In the genomic region with DNA sequence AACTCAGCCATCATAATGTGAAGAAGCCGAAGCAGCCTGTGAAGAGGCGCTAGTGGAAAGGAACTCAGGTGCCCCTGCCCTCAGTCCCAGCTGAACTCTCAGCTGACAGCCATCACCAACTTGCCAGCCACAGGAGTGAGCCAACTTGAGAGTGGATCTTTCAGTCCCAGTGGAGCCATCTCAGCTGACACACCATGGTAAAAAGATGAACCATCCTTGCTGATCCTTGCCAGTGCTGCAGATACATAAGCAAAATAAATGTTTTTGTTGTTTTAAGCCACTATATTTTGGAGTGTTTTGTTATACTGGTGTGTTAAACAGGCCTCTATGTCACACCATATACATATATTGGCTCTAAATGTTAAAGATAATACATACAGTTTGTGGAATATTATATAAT, we compare ENCODE assay signal across 29 cellular contexts.
"Had no signal": no experiment of that assay in that cellular context is flagged by ENCODE, and none has a peak within 500 bp of the region (broad histone marks: within the 10 kb centered on the region; RNA-seq: fewer than 3 reads in every experiment).

No MANE protein-coding gene starts in this region.

- DNase-seq: colonic mucosa; cortex of kidney; dermis blood vessel endothelial cell; dorsolateral prefrontal cortex; effector CD4-positive, alpha-beta T cell; effector CD8-positive, alpha-beta T cell; effector memory CD4-positive, alpha-beta T cell; effector memory CD8-positive, alpha-beta T cell; endodermal cell; erythroblast; esophagus squamous epithelium; foreskin fibroblast; foreskin keratinocyte; foreskin melanocyte; gastrocnemius medialis; glutamatergic neuron; head of caudate nucleus; heart left ventricle; heart right ventricle had no signal

- H3K27ac ChIP-seq: colonic mucosa, coronary artery, dorsolateral prefrontal cortex, epithelial cell of prostate, esophagus muscularis mucosa, esophagus squamous epithelium, foreskin keratinocyte, gastrocnemius medialis, gastroesophageal sphincter, heart left ventricle, heart right ventricle had no signal

- H3K4me1 ChIP-seq: colonic mucosa, esophagus muscularis mucosa, esophagus squamous epithelium, foreskin keratinocyte, gastrocnemius medialis, gastroesophageal sphincter, heart left ventricle, heart right ventricle had no signal

- H3K4me3 ChIP-seq: colonic mucosa, coronary artery, dorsolateral prefrontal cortex, esophagus muscularis mucosa, esophagus squamous epithelium, gastrocnemius medialis, gastroesophageal sphincter, heart left ventricle, heart right ventricle had no signal

- H3K27me3 ChIP-seq: colonic mucosa, dorsolateral prefrontal cortex, esophagus muscularis mucosa, foreskin keratinocyte, gastrocnemius medialis, gastroesophageal sphincter, heart left ventricle had no signal

- H3K27ac Mint-ChIP-seq: dendritic cell treated with granulocyte-macrophage colony-stimulating factor and Interleukin-4, amounts not matched to agents 40 ng/mL and 50 ng/mL, for 4 days; effector memory CD8-positive, alpha-beta T cell; endodermal cell had no signal

- H3K9me3 ChIP-seq: colonic mucosa, esophagus squamous epithelium, gastrocnemius medialis had no signal

- H3K4me3 Mint-ChIP-seq: dendritic cell treated with granulocyte-macrophage colony-stimulating factor and Interleukin-4, amounts not matched to agents 40 ng/mL and 50 ng/mL, for 4 days; effector memory CD8-positive, alpha-beta T cell; endodermal cell had no signal

- H3K9me3 Mint-ChIP-seq: dendritic cell treated with granulocyte-macrophage colony-stimulating factor and Interleukin-4, amounts not matched to agents 40 ng/mL and 50 ng/mL, for 4 days; effector memory CD8-positive, alpha-beta T cell; endodermal cell had no signal

- ATAC-seq: effector memory CD8-positive, alpha-beta T cell; esophagus mucosa; foreskin keratinocyte; gastrocnemius medialis; gastroesophageal sphincter; heart left ventricle; heart right ventricle had no signal

- FAIRE-seq: colon, endometrium, endothelial cell of umbilical vein, frontal cortex had no signal

- H3K36me3 ChIP-seq: colonic mucosa, esophagus muscularis mucosa, esophagus squamous epithelium, gastrocnemius medialis, gastroesophageal sphincter, heart left ventricle, heart right ventricle had no signal
